In the genomic region with DNA sequence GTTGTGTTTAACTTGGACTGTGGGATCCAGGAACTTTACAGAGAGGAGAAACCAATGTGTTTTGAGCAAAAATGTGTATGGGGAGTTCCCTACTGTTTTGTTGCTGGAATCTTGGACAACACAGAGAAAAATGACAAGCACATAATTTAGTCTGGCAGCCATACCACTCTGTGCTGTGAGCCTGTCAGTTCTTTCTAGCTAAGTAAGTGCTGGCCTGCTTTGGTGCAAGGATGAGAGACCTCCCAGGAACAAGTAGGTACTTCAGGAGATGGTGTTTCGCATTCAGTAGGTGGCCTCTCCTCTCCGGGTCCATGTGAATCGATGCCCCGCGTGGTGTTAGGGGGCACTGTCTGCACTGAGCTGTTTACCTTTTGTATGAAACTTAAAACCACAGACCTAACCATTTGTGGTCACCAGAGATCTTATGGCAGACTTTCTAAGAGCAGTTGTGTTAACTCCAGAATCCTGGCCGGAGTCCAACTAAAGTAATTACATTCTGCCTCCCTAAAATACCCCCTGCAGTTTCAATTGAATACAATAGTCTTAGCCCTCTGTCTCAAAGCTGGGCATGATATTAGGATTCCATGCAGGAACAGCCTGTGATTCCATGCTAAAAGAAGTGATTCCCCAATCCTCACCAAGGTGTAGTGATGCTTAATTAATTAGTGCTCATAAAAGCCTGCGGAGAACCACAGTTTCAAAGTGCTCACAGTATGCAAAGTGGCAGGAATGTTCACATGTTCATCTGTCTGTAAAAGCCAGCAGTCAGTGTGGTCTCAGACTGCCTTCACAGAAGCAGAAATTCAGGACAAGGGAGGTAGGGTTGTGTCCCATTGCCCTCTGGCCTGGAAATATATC, we compare ENCODE assay signal across 9 cellular contexts.
A peak's percentile ranks its signal among the peaks of the same experiment; 100 is the strongest.
DNase-seq lines count a peak whose midpoint lies in the region; ATAC-seq, FAIRE-seq and TF ChIP-seq lines count a peak whose summit lies in the region.
"Had no signal": no experiment of that assay in that cellular context is flagged by ENCODE, and none has a peak within 500 bp of the region (broad histone marks: within the 10 kb centered on the region; RNA-seq: fewer than 3 reads in every experiment).

No MANE protein-coding gene starts in this region.

- POLR2A ChIA-PET in CD8-positive, alpha-beta T cell (lab: Charles Lee): no interaction called here
- POLR2A ChIA-PET in Panc1 (lab: Charles Lee): no interaction called here

- no peak overlapping the region for H3K27ac ChIP-seq in CD8-positive, alpha-beta T cell (ENCODE audit: low read depth, low read length)
- H3K27ac ChIP-seq in Panc1 (ENCODE audit: low read length): no peak overlapping the region

- in situ Hi-C loops in Panc1 (cut with HindIII; ENCODE audit: low pct_unique_long_range_greater_than_20kb, low sequenced_read_pairs): no loop called here

- H3K4me1 Mint-ChIP-seq in CD8-positive, alpha-beta T cell (ENCODE audit: low read depth): peaks cover 19% of the 10 kb centered on the region

- H3K4me1 ChIP-seq in CD8-positive, alpha-beta T cell (ENCODE audit: insufficient read depth, low read length): peaks cover 17% of the 10 kb centered on the region
- H3K4me1 ChIP-seq in Panc1 (ENCODE audit: control insufficient read depth, insufficient read depth, low read length): no peaks in the 10 kb centered on the region

- H3K36me3 Mint-ChIP-seq in CD8-positive, alpha-beta T cell: no peaks in the 10 kb centered on the region

- DNase-seq in CD8-positive, alpha-beta T cell: peak in 3 of 7 experiments; percentile 1 to 27 (median 7)
- DNase-seq in GM19239 (ENCODE audit: insufficient read length, low spot score) (no peak), Panc1 (ENCODE audit: low read depth, low spot score) (no peak), left kidney (ENCODE audit: low read depth, low spot score) (peak; percentile 71), NCI-H1436 (lab: John Stamatoyannopoulos, UW) (no peak), AML-193 (lab: John Stamatoyannopoulos, UW) (no peak), D721Med (ENCODE audit: insufficient read length, low spot score) (no peak)

- no peak for TF ChIP-seq CTCF in CD8-positive, alpha-beta T cell (IDR thresholded peaks at IDR 0.05)
- TF ChIP-seq CTCF in Panc1 (IDR thresholded peaks at IDR 0.05) (no peak), D721Med (IDR thresholded peaks at IDR 0.05; ENCODE audit: insufficient read depth, missing control alignments) (no peak)

- H3K9me3 Mint-ChIP-seq in CD8-positive, alpha-beta T cell: no peaks in the 10 kb centered on the region

- no peak overlapping the region for H3K27ac Mint-ChIP-seq in CD8-positive, alpha-beta T cell

- no TSS peak for BruUV-seq in Panc1 (replicated peaks; lab: Mats Ljungman, UMichigan)

- intact Hi-C loops in CD8-positive, alpha-beta T cell (cut with DNase I, micrococcal nuclease): no loop called here
- intact Hi-C loops in Panc1 (cut with micrococcal nuclease; ENCODE audit: unreplicated experiment): no loop called here

- H3K27me3 ChIP-seq in CD8-positive, alpha-beta T cell (ENCODE audit: insufficient read depth, low read length): peaks cover 3% of the 10 kb centered on the region
- no peaks in the 10 kb centered on the region for H3K27me3 ChIP-seq in Panc1 (ENCODE audit: control insufficient read depth, insufficient read depth, low read length)

- ATAC-seq in CD8-positive, alpha-beta T cell: peak; percentile 62
- peak; percentile 85 for ATAC-seq in HG03108 (IDR thresholded peaks at IDR 0.05; ENCODE audit: unreplicated experiment)
- peak; percentile 70 for ATAC-seq in Panc1

- H3K4me3 Mint-ChIP-seq in CD8-positive, alpha-beta T cell: no peak overlapping the region

- FAIRE-seq in GM19239 (lab: Jason Lieb, UNC): peak; percentile 68
- FAIRE-seq in D721Med (lab: Jason Lieb, UNC): no peak
- FAIRE-seq: endometrium had no signal

- no peak overlapping the region for H3K4me3 ChIP-seq in CD8-positive, alpha-beta T cell (ENCODE audit: low read depth, low read length)
- no peak overlapping the region for H3K4me3 ChIP-seq in Panc1 (ENCODE audit: low read depth in 2 of 2, low read length in 2 of 2)

- H3K9me3 ChIP-seq in CD8-positive, alpha-beta T cell (ENCODE audit: low read length): no peaks in the 10 kb centered on the region
- H3K9me3 ChIP-seq in Panc1 (ENCODE audit: control insufficient read depth, insufficient read depth, low read depth, low read length): no peaks in the 10 kb centered on the region

- H3K36me3 ChIP-seq in CD8-positive, alpha-beta T cell (ENCODE audit: insufficient read depth, low read length): no peaks in the 10 kb centered on the region
- H3K36me3 ChIP-seq in Panc1 (ENCODE audit: control insufficient read depth, insufficient read depth, low read length): no peaks in the 10 kb centered on the region

- CTCF ChIA-PET in CD8-positive, alpha-beta T cell (lab: Charles Lee): no interaction called here
- CTCF ChIA-PET in Panc1 (lab: Charles Lee): no interaction called here

- peaks cover 10% of the 10 kb centered on the region for H3K27me3 Mint-ChIP-seq in CD8-positive, alpha-beta T cell (ENCODE audit: low read depth)
